ENCODE assay signal across 1 cellular context in the genomic region with DNA sequence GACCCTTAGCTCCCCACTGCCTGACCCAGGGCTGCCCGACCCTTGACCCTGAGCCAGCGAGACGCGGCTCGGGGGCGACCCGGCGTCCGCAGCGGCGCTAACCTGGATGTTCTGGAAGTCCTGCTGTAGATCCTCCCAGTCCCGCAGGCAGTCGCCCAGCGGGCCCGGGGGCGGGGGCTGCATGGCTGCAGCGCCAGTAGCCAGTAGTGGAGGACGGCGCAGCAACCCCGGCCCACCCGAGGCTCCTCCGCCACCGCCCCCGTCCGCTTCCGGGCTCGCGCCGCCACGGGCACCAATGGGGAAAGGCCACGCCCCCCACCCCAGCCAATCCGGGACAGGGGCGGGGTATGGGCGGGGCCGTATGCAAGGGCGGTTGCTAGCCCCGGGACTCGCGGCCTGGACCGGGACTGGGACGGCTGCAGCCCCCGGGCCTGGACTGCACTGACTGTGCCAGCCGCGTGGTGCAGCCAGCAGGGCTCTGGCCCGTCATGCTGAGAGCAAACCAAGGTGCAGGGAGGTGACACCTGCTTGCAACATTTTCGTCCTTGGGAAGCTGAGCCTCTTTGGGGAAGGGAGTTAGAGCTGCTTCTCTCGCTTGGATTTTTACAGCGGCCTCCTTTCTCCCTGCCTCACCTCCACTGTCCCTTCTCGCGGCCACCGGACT.
A peak's percentile ranks its signal among the peaks of the same experiment; 100 is the strongest.
TF ChIP-seq lines count a peak whose summit lies in the region.

A gene (minus strand): TSS at position 208 of the 664 bp plus-strand sequence. CDS start 25 bp downstream, at position 183.

TF ChIP-seq in HepG2, 621 proteins besides CTCF, POLR2A, EP300 and RAD21 (continued from another document and continues in another):
- TF ChIP-seq, protein P1, sequence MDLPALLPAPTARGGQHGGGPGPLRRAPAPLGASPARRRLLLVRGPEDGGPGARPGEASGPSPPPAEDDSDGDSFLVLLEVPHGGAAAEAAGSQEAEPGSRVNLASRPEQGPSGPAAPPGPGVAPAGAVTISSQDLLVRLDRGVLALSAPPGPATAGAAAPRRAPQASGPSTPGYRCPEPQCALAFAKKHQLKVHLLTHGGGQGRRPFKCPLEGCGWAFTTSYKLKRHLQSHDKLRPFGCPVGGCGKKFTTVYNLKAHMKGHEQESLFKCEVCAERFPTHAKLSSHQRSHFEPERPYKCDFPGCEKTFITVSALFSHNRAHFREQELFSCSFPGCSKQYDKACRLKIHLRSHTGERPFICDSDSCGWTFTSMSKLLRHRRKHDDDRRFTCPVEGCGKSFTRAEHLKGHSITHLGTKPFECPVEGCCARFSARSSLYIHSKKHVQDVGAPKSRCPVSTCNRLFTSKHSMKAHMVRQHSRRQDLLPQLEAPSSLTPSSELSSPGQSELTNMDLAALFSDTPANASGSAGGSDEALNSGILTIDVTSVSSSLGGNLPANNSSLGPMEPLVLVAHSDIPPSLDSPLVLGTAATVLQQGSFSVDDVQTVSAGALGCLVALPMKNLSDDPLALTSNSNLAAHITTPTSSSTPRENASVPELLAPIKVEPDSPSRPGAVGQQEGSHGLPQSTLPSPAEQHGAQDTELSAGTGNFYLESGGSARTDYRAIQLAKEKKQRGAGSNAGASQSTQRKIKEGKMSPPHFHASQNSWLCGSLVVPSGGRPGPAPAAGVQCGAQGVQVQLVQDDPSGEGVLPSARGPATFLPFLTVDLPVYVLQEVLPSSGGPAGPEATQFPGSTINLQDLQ (CRISPR knock-in tag; IDR thresholded peaks at IDR 0.05) = peak; percentile 52; the same call in 1 of the 2 replicates
- TF ChIP-seq NCOR1 (IDR thresholded peaks at IDR 0.05; ENCODE audit: borderline replicate concordance, low read length) = no peak; the same call in 1 of the 2 replicates
- TF ChIP-seq THYN1 (CRISPR knock-in tag; IDR thresholded peaks at IDR 0.05; ENCODE audit: borderline replicate concordance, low read depth) = no peak
- TF ChIP-seq ZNF816 (CRISPR knock-in tag; IDR thresholded peaks at IDR 0.05; ENCODE audit: borderline replicate concordance) = no peak
- TF ChIP-seq, protein P2, sequence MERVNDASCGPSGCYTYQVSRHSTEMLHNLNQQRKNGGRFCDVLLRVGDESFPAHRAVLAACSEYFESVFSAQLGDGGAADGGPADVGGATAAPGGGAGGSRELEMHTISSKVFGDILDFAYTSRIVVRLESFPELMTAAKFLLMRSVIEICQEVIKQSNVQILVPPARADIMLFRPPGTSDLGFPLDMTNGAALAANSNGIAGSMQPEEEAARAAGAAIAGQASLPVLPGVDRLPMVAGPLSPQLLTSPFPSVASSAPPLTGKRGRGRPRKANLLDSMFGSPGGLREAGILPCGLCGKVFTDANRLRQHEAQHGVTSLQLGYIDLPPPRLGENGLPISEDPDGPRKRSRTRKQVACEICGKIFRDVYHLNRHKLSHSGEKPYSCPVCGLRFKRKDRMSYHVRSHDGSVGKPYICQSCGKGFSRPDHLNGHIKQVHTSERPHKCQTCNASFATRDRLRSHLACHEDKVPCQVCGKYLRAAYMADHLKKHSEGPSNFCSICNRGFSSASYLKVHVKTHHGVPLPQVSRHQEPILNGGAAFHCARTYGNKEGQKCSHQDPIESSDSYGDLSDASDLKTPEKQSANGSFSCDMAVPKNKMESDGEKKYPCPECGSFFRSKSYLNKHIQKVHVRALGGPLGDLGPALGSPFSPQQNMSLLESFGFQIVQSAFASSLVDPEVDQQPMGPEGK (CRISPR knock-in tag; IDR thresholded peaks at IDR 0.05) = peak; percentile 81
- 0 out of 2 replicates have a peak, but pooled peaks have one; percentile 32 for TF ChIP-seq ZNF256 (CRISPR knock-in tag; conservative IDR thresholded peaks at IDR 0.05)
- no peak for TF ChIP-seq ZNF567 (CRISPR knock-in tag; IDR thresholded peaks at IDR 0.05; ENCODE audit: borderline replicate concordance)
- TF ChIP-seq NR2F6 (IDR thresholded peaks at IDR 0.05) = peak; percentile 42; the same call in 1 of the 2 replicates
- TF ChIP-seq NR2F6 (CRISPR knock-in tag; IDR thresholded peaks at IDR 0.05) = no peak; the same call in 1 of the 2 replicates
- no peak for TF ChIP-seq NFRKB (IDR thresholded peaks at IDR 0.05)
- TF ChIP-seq, protein P3, sequence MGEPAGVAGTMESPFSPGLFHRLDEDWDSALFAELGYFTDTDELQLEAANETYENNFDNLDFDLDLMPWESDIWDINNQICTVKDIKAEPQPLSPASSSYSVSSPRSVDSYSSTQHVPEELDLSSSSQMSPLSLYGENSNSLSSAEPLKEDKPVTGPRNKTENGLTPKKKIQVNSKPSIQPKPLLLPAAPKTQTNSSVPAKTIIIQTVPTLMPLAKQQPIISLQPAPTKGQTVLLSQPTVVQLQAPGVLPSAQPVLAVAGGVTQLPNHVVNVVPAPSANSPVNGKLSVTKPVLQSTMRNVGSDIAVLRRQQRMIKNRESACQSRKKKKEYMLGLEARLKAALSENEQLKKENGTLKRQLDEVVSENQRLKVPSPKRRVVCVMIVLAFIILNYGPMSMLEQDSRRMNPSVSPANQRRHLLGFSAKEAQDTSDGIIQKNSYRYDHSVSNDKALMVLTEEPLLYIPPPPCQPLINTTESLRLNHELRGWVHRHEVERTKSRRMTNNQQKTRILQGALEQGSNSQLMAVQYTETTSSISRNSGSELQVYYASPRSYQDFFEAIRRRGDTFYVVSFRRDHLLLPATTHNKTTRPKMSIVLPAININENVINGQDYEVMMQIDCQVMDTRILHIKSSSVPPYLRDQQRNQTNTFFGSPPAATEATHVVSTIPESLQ (CRISPR knock-in tag; conservative IDR thresholded peaks at IDR 0.05) = no peak
- TF ChIP-seq ZNF124 (CRISPR knock-in tag; IDR thresholded peaks at IDR 0.05) = no peak; the same call in 1 of the 2 replicates
- no peak for TF ChIP-seq ZNF383 (CRISPR knock-in tag; IDR thresholded peaks at IDR 0.05; ENCODE audit: borderline replicate concordance)
- TF ChIP-seq ZNF563 (CRISPR knock-in tag; IDR thresholded peaks at IDR 0.05) = peak; percentile 88
- no peak for TF ChIP-seq SMAD9 (CRISPR knock-in tag; IDR thresholded peaks at IDR 0.05)
- TF ChIP-seq, protein P4, sequence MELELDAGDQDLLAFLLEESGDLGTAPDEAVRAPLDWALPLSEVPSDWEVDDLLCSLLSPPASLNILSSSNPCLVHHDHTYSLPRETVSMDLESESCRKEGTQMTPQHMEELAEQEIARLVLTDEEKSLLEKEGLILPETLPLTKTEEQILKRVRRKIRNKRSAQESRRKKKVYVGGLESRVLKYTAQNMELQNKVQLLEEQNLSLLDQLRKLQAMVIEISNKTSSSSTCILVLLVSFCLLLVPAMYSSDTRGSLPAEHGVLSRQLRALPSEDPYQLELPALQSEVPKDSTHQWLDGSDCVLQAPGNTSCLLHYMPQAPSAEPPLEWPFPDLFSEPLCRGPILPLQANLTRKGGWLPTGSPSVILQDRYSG (CRISPR knock-in tag; IDR thresholded peaks at IDR 0.05) = no peak
- 0 out of 2 replicates have a peak, but pooled peaks have one; percentile 24 for TF ChIP-seq ZNF562 (CRISPR knock-in tag; IDR thresholded peaks at IDR 0.05; ENCODE audit: borderline replicate concordance)
- no peak for TF ChIP-seq ZNF138 (CRISPR knock-in tag; IDR thresholded peaks at IDR 0.05; ENCODE audit: low read depth)
- peak; percentile 40 for TF ChIP-seq CEBPG (CRISPR knock-in tag; IDR thresholded peaks at IDR 0.05)
- TF ChIP-seq, protein P5, sequence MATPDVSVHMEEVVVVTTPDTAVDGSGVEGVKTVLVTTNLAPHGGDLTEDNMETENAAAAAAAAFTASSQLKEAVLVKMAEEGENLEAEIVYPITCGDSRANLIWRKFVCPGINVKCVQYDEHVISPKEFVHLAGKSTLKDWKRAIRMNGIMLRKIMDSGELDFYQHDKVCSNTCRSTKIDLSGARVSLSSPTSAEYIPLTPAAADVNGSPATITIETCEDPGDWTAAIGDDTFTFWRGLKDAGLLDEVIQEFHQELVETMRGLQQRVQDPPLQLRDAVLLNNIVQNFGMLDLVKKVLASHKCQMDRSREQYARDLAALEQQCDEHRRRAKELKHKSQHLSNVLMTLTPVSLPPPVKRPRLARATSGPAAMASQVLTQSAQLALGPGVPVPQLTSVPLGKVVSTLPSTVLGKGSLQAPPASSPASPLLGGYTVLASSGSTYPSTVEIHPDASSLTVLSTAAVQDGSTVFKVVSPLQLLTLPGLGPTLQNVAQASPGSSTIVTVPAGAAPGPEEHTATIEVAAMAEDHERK (CRISPR knock-in tag; IDR thresholded peaks at IDR 0.05; ENCODE audit: low read depth) = no peak
- TF ChIP-seq PHF8 (CRISPR knock-in tag; IDR thresholded peaks at IDR 0.05) = peak; percentile 80
- TF ChIP-seq, protein P6, sequence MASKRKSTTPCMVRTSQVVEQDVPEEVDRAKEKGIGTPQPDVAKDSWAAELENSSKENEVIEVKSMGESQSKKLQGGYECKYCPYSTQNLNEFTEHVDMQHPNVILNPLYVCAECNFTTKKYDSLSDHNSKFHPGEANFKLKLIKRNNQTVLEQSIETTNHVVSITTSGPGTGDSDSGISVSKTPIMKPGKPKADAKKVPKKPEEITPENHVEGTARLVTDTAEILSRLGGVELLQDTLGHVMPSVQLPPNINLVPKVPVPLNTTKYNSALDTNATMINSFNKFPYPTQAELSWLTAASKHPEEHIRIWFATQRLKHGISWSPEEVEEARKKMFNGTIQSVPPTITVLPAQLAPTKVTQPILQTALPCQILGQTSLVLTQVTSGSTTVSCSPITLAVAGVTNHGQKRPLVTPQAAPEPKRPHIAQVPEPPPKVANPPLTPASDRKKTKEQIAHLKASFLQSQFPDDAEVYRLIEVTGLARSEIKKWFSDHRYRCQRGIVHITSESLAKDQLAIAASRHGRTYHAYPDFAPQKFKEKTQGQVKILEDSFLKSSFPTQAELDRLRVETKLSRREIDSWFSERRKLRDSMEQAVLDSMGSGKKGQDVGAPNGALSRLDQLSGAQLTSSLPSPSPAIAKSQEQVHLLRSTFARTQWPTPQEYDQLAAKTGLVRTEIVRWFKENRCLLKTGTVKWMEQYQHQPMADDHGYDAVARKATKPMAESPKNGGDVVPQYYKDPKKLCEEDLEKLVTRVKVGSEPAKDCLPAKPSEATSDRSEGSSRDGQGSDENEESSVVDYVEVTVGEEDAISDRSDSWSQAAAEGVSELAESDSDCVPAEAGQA (IDR thresholded peaks at IDR 0.05; ENCODE audit: low read depth) = no peak
- TF ChIP-seq, protein P6 (CRISPR knock-in tag; IDR thresholded peaks at IDR 0.05; ENCODE audit: borderline replicate concordance) = no peak
- TF ChIP-seq ATRX (CRISPR knock-in tag; IDR thresholded peaks at IDR 0.05; ENCODE audit: borderline replicate concordance) = no peak
- TF ChIP-seq MLLT10 (CRISPR knock-in tag; IDR thresholded peaks at IDR 0.05) = 0 out of 2 replicates have a peak, but pooled peaks have one; percentile 62
- TF ChIP-seq, protein P7, sequence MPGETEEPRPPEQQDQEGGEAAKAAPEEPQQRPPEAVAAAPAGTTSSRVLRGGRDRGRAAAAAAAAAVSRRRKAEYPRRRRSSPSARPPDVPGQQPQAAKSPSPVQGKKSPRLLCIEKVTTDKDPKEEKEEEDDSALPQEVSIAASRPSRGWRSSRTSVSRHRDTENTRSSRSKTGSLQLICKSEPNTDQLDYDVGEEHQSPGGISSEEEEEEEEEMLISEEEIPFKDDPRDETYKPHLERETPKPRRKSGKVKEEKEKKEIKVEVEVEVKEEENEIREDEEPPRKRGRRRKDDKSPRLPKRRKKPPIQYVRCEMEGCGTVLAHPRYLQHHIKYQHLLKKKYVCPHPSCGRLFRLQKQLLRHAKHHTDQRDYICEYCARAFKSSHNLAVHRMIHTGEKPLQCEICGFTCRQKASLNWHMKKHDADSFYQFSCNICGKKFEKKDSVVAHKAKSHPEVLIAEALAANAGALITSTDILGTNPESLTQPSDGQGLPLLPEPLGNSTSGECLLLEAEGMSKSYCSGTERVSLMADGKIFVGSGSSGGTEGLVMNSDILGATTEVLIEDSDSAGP (CRISPR knock-in tag; IDR thresholded peaks at IDR 0.05; ENCODE audit: borderline replicate concordance) = no peak; the same call in 1 of the 2 replicates
- TF ChIP-seq, protein P8, sequence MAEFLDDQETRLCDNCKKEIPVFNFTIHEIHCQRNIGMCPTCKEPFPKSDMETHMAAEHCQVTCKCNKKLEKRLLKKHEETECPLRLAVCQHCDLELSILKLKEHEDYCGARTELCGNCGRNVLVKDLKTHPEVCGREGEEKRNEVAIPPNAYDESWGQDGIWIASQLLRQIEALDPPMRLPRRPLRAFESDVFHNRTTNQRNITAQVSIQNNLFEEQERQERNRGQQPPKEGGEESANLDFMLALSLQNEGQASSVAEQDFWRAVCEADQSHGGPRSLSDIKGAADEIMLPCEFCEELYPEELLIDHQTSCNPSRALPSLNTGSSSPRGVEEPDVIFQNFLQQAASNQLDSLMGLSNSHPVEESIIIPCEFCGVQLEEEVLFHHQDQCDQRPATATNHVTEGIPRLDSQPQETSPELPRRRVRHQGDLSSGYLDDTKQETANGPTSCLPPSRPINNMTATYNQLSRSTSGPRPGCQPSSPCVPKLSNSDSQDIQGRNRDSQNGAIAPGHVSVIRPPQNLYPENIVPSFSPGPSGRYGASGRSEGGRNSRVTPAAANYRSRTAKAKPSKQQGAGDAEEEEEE (CRISPR knock-in tag; IDR thresholded peaks at IDR 0.05; ENCODE audit: borderline replicate concordance) = no peak
- TF ChIP-seq U2AF2 (IDR thresholded peaks at IDR 0.05; ENCODE audit: low read depth, low read length) = no peak
- TF ChIP-seq ZNF75D (CRISPR knock-in tag; IDR thresholded peaks at IDR 0.05; ENCODE audit: borderline replicate concordance) = no peak
- 0 out of 2 replicates have a peak, but pooled peaks have one; percentile 72 for TF ChIP-seq ETV6 (CRISPR knock-in tag; conservative IDR thresholded peaks at IDR 0.05)
- TF ChIP-seq, protein P9, sequence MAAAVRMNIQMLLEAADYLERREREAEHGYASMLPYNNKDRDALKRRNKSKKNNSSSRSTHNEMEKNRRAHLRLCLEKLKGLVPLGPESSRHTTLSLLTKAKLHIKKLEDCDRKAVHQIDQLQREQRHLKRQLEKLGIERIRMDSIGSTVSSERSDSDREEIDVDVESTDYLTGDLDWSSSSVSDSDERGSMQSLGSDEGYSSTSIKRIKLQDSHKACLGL (CRISPR knock-in tag; IDR thresholded peaks at IDR 0.05) = peak; percentile 73; the same call in 1 of the 2 replicates
